ENCODE assay signal across 8 cellular contexts in the genomic region with DNA sequence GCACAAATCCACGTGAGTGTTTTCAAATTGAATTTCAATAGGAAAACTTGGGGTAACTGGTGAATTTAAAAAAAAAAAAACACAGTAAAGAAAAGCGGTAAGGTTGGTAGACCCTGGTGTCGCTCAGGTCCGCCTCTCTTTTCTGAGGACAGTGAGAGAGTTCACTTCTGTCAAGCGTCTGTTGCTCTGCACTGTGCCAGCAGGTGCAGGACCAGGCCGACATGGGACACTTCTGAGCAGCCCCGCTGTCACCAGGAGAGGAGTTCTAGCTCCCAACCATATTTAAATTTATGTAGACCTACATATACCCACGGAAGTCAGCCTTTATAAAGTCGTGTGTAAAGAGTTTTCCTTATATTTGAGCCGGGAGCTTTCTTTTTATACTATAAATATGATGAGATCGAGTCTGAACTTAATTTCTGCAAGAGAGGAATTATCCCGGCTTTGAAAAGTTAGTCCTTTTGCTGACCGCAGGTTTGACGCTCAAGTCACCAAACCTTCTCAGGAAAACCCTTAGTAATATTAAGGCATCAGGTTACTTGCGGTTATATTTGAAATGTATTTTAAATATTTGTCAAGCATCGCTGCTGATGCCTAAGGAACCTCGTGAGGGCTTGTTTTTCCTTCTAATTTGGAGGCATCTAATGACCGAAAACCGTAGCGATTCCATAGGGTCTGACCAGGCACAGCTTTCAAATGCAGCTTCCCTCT. TPM values are rescaled to one million over a fixed set of nuclear protein-coding genes. Genes with fewer than 3 reads are reported as not detected.
DNase-seq lines count a peak whose midpoint lies in the region; ATAC-seq and TF ChIP-seq lines count a peak whose summit lies in the region.

No MANE protein-coding gene starts in this region.

- peak overlapping the region; percentile 98 for H3K4me3 Mint-ChIP-seq in activated T-helper 17 cell treated with anti-CD3 and anti-CD28 coated beads, Interleukin-2, amount 50 U/mL, for 72 hours

- TF ChIP-seq EP300 in suprapubic skin (IDR thresholded peaks at IDR 0.05) = no peak

- peak overlapping the region; percentile 43; the same call in 1 of the 2 replicates for H2AFZ ChIP-seq in Karpas-422 (ENCODE audit: low read length)

- intact Hi-C loops in left lung (cut with DNase I) = no loop called here

- H3K79me2 ChIP-seq in Karpas-422 (ENCODE audit: low read length) = peaks cover 41% of the 10 kb centered on the region

- peak overlapping the region; percentile 94 for H3K4me2 ChIP-seq in Karpas-422 (ENCODE audit: low read depth, low read length, poor library complexity, severe bottlenecking)

- peak overlapping the region; percentile 93 for H3K27ac Mint-ChIP-seq in activated T-helper 17 cell treated with anti-CD3 and anti-CD28 coated beads, Interleukin-2, amount 50 U/mL, for 72 hours

- DNase-seq in GM10248 (ENCODE audit: extremely low spot score) (peak; percentile 48), Karpas-422 (peak; percentile 91), left lung (peak in 1 of 2 donors; percentile 72), suprapubic skin (ENCODE audit: low spot score in 2 of 2) (no peak), pons (ENCODE audit: low spot score) (no peak), GOT3 (lab: John Stamatoyannopoulos, UW) (no peak)

- WGBS in suprapubic skin = 29% methylated on average over 20 of the region's 20 CpGs

- CTCF ChIA-PET in GM10248 (lab: Yijun Ruan, JAX) = interaction anchor here (1.0 to 1.6 kb wide), 8 partner anchors 10 to 213 kb away, joined by 3 to 5 read pairs (median 4); no protein-coding TSS in a partner anchor

- no peak for TF ChIP-seq CTCF in GM10248 (IDR thresholded peaks at IDR 0.05; ENCODE audit: control extremely low read depth, extremely low read depth, low read depth, missing control alignments)
- no peak for TF ChIP-seq CTCF in left lung (IDR thresholded peaks at IDR 0.05)
- no peak for TF ChIP-seq CTCF in suprapubic skin (IDR thresholded peaks at IDR 0.05)

- ATAC-seq in GM21447 (IDR thresholded peaks at IDR 0.05; ENCODE audit: unreplicated experiment) (peak; percentile 45), left lung (peak; percentile 58)
- ATAC-seq in activated T-helper 17 cell treated with anti-CD3 and anti-CD28 coated beads, Interleukin-2, amount 50 U/mL, for 72 hours (replicated peaks) = peak; percentile 59

- H3K4me1 ChIP-seq in Karpas-422 (ENCODE audit: low read length) (peaks cover 48% of the 10 kb centered on the region), left lung (peaks cover 0 to 31% of the 10 kb centered on the region in 2 donors), suprapubic skin (peaks cover 10% of the 10 kb centered on the region)

- POLR2A ChIA-PET in GM10248 (lab: Yijun Ruan, JAX) = interaction anchor here (0.8 kb wide), 1 partner anchor 12 kb away, joined by 3 read pairs; no protein-coding TSS in a partner anchor

- peak overlapping the region; percentile 76 for H3K4me3 ChIP-seq in Karpas-422 (ENCODE audit: low read length)
- H3K4me3 ChIP-seq in left lung = peak overlapping the region; percentile 27 to 50
- H3K4me3 ChIP-seq in suprapubic skin = peak overlapping the region; percentile 57

- no peaks in the 10 kb centered on the region for H4K20me1 ChIP-seq in Karpas-422 (ENCODE audit: insufficient read depth, low read depth, low read length)

- H3K27ac ChIP-seq in Karpas-422 (ENCODE audit: low read length) (peak overlapping the region; percentile 94), left lung (peak overlapping the region; percentile 77 to 94), suprapubic skin (peak overlapping the region; percentile 70)

- H3K27me3 ChIP-seq in Karpas-422 (ENCODE audit: low read length) = no peaks in the 10 kb centered on the region
- H3K27me3 ChIP-seq in left lung = peaks cover 46 to 54% of the 10 kb centered on the region in 2 donors
- H3K27me3 ChIP-seq in suprapubic skin = peaks cover 49% of the 10 kb centered on the region

- H3K36me3 ChIP-seq in Karpas-422 (ENCODE audit: insufficient read depth, low read length) (no peaks in the 10 kb centered on the region), left lung (no peaks in the 10 kb centered on the region), suprapubic skin (no peaks in the 10 kb centered on the region)

- H3K36me3 Mint-ChIP-seq in activated T-helper 17 cell treated with anti-CD3 and anti-CD28 coated beads, Interleukin-2, amount 50 U/mL, for 72 hours (ENCODE audit: low read depth) = no peaks in the 10 kb centered on the region

- peaks cover 8% of the 10 kb centered on the region for H3K4me1 Mint-ChIP-seq in activated T-helper 17 cell treated with anti-CD3 and anti-CD28 coated beads, Interleukin-2, amount 50 U/mL, for 72 hours

- no peaks in the 10 kb centered on the region for H3K9me3 Mint-ChIP-seq in activated T-helper 17 cell treated with anti-CD3 and anti-CD28 coated beads, Interleukin-2, amount 50 U/mL, for 72 hours

- H3K9ac ChIP-seq in Karpas-422 (ENCODE audit: low read length) = peak overlapping the region; percentile 86

- no peaks in the 10 kb centered on the region for H3K9me3 ChIP-seq in Karpas-422 (ENCODE audit: low read length)
- H3K9me3 ChIP-seq in left lung = no peaks in the 10 kb centered on the region
- H3K9me3 ChIP-seq in suprapubic skin = no peaks in the 10 kb centered on the region

- no peaks in the 10 kb centered on the region for H3K27me3 Mint-ChIP-seq in activated T-helper 17 cell treated with anti-CD3 and anti-CD28 coated beads, Interleukin-2, amount 50 U/mL, for 72 hours

- TF ChIP-seq POLR2A in suprapubic skin (IDR thresholded peaks at IDR 0.05) = no peak

- no peaks in the 10 kb centered on the region for H3K9me2 ChIP-seq in Karpas-422 (replicated peaks; ENCODE audit: insufficient read depth, low read length)

RNA-seq across cellular contexts. Expression of a gene that starts 0.6 kb away (rescaled TPM):
- total RNA-seq in Karpas-422 (2014; rRNA removed; shearing (Covaris generic); ENCODE audit: low replicate concordance) = 117 and 118 TPM in 2 replicates
- total RNA-seq in activated T-helper 17 cell treated with anti-CD3 and anti-CD28 coated beads, Interleukin-2, amount 50 U/mL, for 72 hours = 100 to 1,000 TPM; 253 to 343 TPM
- total RNA-seq in left lung = 10 to 100 TPM; 19.0 to 50.2 TPM
- 10 to 100 TPM in 1 of 4 donors, 1 to 10 TPM in 3; 3.2 to 17.5 (median 6.2) TPM for total RNA-seq in suprapubic skin

Comparison
In these comparisons a context has a peak if more than half of its experiments do, and no peak if none do; other contexts are left out.
1. DNase-seq: peak in GM10248 (single experiment) and Karpas-422 (single experiment); none in suprapubic skin (0 of 2), pons (single experiment) and GOT3 (single experiment).
2. Peak in every context shown above with its lines, with median percentiles within 50 percentile points of each other: ATAC-seq, H3K27ac ChIP-seq and H3K4me3 ChIP-seq.